17 cellular contexts compared by ENCODE assay signal in the genomic region with DNA sequence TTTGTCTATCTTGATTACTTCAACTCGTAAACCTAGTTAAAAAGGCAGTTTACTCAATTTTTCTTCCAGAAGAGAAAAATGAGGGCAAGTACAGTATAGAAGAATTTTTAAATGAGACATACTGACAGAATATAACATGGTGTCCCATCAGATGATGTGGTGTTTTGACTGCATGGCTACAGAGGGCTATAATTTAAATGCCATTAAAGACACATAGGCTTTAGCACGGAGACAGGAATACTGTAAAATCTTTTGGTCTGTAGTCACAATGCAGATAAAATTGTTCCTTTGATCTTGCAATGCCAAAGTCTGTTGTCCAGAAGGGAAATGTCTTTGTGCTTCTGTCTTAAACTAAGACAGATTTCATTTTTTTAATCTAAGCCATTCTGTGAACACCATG.
DNase-seq lines count a peak whose midpoint lies in the region; ATAC-seq, FAIRE-seq and TF ChIP-seq lines count a peak whose summit lies in the region.
"Had no signal": no experiment of that assay in that cellular context is flagged by ENCODE, and none has a peak within 500 bp of the region (broad histone marks: within the 10 kb centered on the region; RNA-seq: fewer than 3 reads in every experiment).

No MANE protein-coding gene starts in this region.

- no peak overlapping the region for H3K4ac ChIP-seq in trophoblast cell (ENCODE audit: low read depth, low read length)

- no peak overlapping the region for H3K4me2 ChIP-seq in trophoblast cell (ENCODE audit: low read length)

- H3K4me3 ChIP-seq in trophoblast cell (ENCODE audit: low read depth, low read length): no peak overlapping the region

- peaks cover 17% of the 10 kb centered on the region for H3K36me3 Mint-ChIP-seq in brain
- H3K36me3 Mint-ChIP-seq: CD4-positive, CD25-positive, alpha-beta regulatory T cell had no signal

- no peak for ATAC-seq in GM18909 (IDR thresholded peaks at IDR 0.05; ENCODE audit: poor library complexity, unreplicated experiment)

- H3K4me1 ChIP-seq in trophoblast cell (ENCODE audit: control insufficient read depth in 1 of 2, insufficient read depth in 2 of 2, low read length in 2 of 2): no peaks in the 10 kb centered on the region

- no peaks in the 10 kb centered on the region for H3K79me2 ChIP-seq in trophoblast cell (ENCODE audit: control insufficient read depth, insufficient read depth, low read length, poor library complexity)

- H4K8ac ChIP-seq in trophoblast cell (ENCODE audit: low read depth, low read length): no peak overlapping the region

- no peak overlapping the region for H3K27ac ChIP-seq in trophoblast cell (ENCODE audit: low read depth, low read length)

- no peaks in the 10 kb centered on the region for H3K27me3 Mint-ChIP-seq in brain
- H3K27me3 Mint-ChIP-seq: CD4-positive, CD25-positive, alpha-beta regulatory T cell had no signal

- no peak overlapping the region for H3K18ac ChIP-seq in trophoblast cell (ENCODE audit: low read length)

- H3K27ac Mint-ChIP-seq in brain: peak overlapping the region in 3 of 5 experiments; percentile 70 to 79 (median 76)
- H3K27ac Mint-ChIP-seq: CD4-positive, CD25-positive, alpha-beta regulatory T cell had no signal

- DNase-seq in D721Med (ENCODE audit: insufficient read length, low spot score): no peak
- peak; percentile 80 for DNase-seq in NCI-H2227 treated with DMSO at 0.1 percent for 48 hours (lab: John Stamatoyannopoulos, UW)
- DNase-seq in trophoblast cell: peak; percentile 32 to 89
- DNase-seq in NCI-H1417 treated with DMSO at 0.1 percent for 48 hours (lab: John Stamatoyannopoulos, UW): no peak
- DNase-seq in stimulated activated CD4-positive, alpha-beta T cell treated with anti-CD3 and anti-CD28 coated beads, Interleukin-15, amount 100 ng/mL, for 24 hours: no peak
- DNase-seq: BE2C; CD4-positive, CD25-positive, alpha-beta regulatory T cell; DMS79 treated with DMSO at 0.1 percent for 48 hours; NCI-H187; NCI-H2107; NCI-H510A; NCI-H748 treated with DMSO at 0.1 percent for 48 hours; T-helper 1 cell had no signal

- TF ChIP-seq CTCF in D721Med (IDR thresholded peaks at IDR 0.05; ENCODE audit: insufficient read depth, missing control alignments) (no peak), brain (conservative IDR thresholded peaks at IDR 0.05) (no peak)

- no peak overlapping the region for H3K23ac ChIP-seq in trophoblast cell (ENCODE audit: low read length)

- H3K9me3 ChIP-seq in trophoblast cell (ENCODE audit: insufficient read depth, low read depth, low read length): no peaks in the 10 kb centered on the region
- H3K9me3 ChIP-seq: BE2C had no signal

- no peak overlapping the region for H2AK5ac ChIP-seq in trophoblast cell (ENCODE audit: low read length)

- H4K12ac ChIP-seq in trophoblast cell (ENCODE audit: low read depth, low read length): no peak overlapping the region

- no peaks in the 10 kb centered on the region for H3K27me3 ChIP-seq in trophoblast cell (ENCODE audit: insufficient read depth, low read length)
- H3K27me3 ChIP-seq: BE2C had no signal

- H3K79me1 ChIP-seq in trophoblast cell (ENCODE audit: low read length): no peaks in the 10 kb centered on the region

- no peak overlapping the region for H3K9ac ChIP-seq in trophoblast cell (ENCODE audit: low read length)

- H3K4me3 Mint-ChIP-seq in brain: peak overlapping the region in 3 of 5 experiments; percentile 23 to 49 (median 31)
- H3K4me3 Mint-ChIP-seq: CD4-positive, CD25-positive, alpha-beta regulatory T cell had no signal

- peaks cover 84% of the 10 kb centered on the region for H3K4me1 Mint-ChIP-seq in brain

- H2BK5ac ChIP-seq in trophoblast cell (ENCODE audit: low read depth, low read length, poor library complexity): no peak overlapping the region

- peak; percentile 94 for FAIRE-seq in D721Med (lab: Jason Lieb, UNC)
- FAIRE-seq: A204.1, GM12892 had no signal

- no peak overlapping the region for H2AFZ ChIP-seq in trophoblast cell (ENCODE audit: insufficient read depth, low read length, poor library complexity)

- no peak overlapping the region for H4K91ac ChIP-seq in trophoblast cell (ENCODE audit: low read depth, low read length)

- WGBS in trophoblast cell (ENCODE audit: extremely low coverage, insufficient coverage, insufficient read length): no CpG with 5 or more reads among the region's 2 CpGs

- H2BK12ac ChIP-seq in trophoblast cell (ENCODE audit: low read length): no peak overlapping the region

- no peaks in the 10 kb centered on the region for H3K9me3 Mint-ChIP-seq in brain
- H3K9me3 Mint-ChIP-seq: CD4-positive, CD25-positive, alpha-beta regulatory T cell had no signal

- no peaks in the 10 kb centered on the region for H3K36me3 ChIP-seq in trophoblast cell (ENCODE audit: control insufficient read depth in 1 of 2, insufficient read depth in 2 of 2, low read length in 2 of 2)

- no peak overlapping the region for H3K14ac ChIP-seq in trophoblast cell (ENCODE audit: low read length)

- no peak overlapping the region for H2BK120ac ChIP-seq in trophoblast cell (ENCODE audit: insufficient read depth, low read length, poor library complexity)

Comparison
In these comparisons a context has a peak if more than half of its experiments do, and no peak if none do; other contexts are left out.
1. DNase-seq: peak in NCI-H2227 treated with DMSO at 0.1 percent for 48 hours (single experiment) and trophoblast cell (2 of 2); none in D721Med (single experiment), NCI-H1417 treated with DMSO at 0.1 percent for 48 hours (single experiment) and stimulated activated CD4-positive, alpha-beta T cell treated with anti-CD3 and anti-CD28 coated beads, Interleukin-15, amount 100 ng/mL, for 24 hours (single experiment).